ENCODE assay signal across 7 cellular contexts in genomic region chr21:35932232-35932911, GRCh38.
DNase-seq lines count a peak whose midpoint lies in the region; ATAC-seq and TF ChIP-seq lines count a peak whose summit lies in the region.

No MANE protein-coding gene starts in this region.

- peak; percentile 81 for ATAC-seq in GM21367 (IDR thresholded peaks at IDR 0.05; ENCODE audit: unreplicated experiment)
- no peak for ATAC-seq in GM19455 (IDR thresholded peaks at IDR 0.05; ENCODE audit: unreplicated experiment)

- in situ Hi-C loops in KBM-7 (cut with MboI; ENCODE audit: low pct_unique_long_range_greater_than_20kb, low sequenced_read_pairs), result no loop called here

- no peak overlapping the region for H3K4me3 ChIP-seq in fibroblast of villous mesenchyme (ENCODE audit: low read depth, low read length)

- peak; percentile 86 for DNase-seq in ELR (ENCODE audit: low read depth)
- DNase-seq in KBM-7, result peak; percentile 93
- DNase-seq in T1000 (lab: John Stamatoyannopoulos, UW), result peak; percentile 61
- DNase-seq in fibroblast of villous mesenchyme (ENCODE audit: low read depth), result peak; percentile 98
- peak; percentile 41 for DNase-seq in putamen (ENCODE audit: low spot score)

- TF ChIP-seq CTCF in fibroblast of villous mesenchyme (IDR thresholded peaks at IDR 0.05; ENCODE audit: insufficient read depth, low read depth, low read length), result no peak

Comparison
In these comparisons a context has a peak if more than half of its experiments do, and no peak if none do; other contexts are left out.
1. DNase-seq: peak in every context shown above with its lines; median percentile 98 in fibroblast of villous mesenchyme; 93 in KBM-7; 86 in ELR; 61 in T1000; 41 in putamen.